Comparison of ENCODE assay signal across 8 cellular contexts in genomic region chr1:144418891-144419697, GRCh38. TPM values are rescaled to one million over a fixed set of nuclear protein-coding genes. Genes with fewer than 3 reads are reported as not detected.
A peak's percentile ranks its signal among the peaks of the same experiment; 100 is the strongest.
DNase-seq lines count a peak whose midpoint lies in the region; ATAC-seq, FAIRE-seq and TF ChIP-seq lines count a peak whose summit lies in the region.
"Not testable (repeated sequence)": the region's sequence is repeated elsewhere in the genome, so short reads cannot be mapped to it uniquely, and the experiment has no call there.

No MANE protein-coding gene starts in this region.

- POLR2A ChIA-PET in endothelial cell of umbilical vein (lab: Charles Lee), result not testable (repeated sequence)

- dilution Hi-C loops in endothelial cell of umbilical vein (cut with MboI; ENCODE audit: extremely low pct_ligation_motif_present, low sequenced_read_pairs), result not testable (repeated sequence)

- not testable (repeated sequence) for H3K79me2 ChIP-seq in endothelial cell of umbilical vein (ENCODE audit: control insufficient read depth, insufficient read depth, low read length)

- FAIRE-seq in endothelial cell of umbilical vein (lab: Jason Lieb, UNC), result not testable (repeated sequence)

- not testable (repeated sequence) for H3K4me1 ChIP-seq in endothelial cell of umbilical vein (ENCODE audit: control insufficient read depth, extremely low read depth, insufficient read depth, low read length); stomach

- peak; percentile 26 for DNase-seq in DMS79 treated with DMSO at 0.1 percent for 48 hours (lab: John Stamatoyannopoulos, UW)
- DNase-seq in NCI-H1694 (lab: John Stamatoyannopoulos, UW), result peak; percentile 43
- DNase-seq in T-helper 2 cell, result peak; percentile 13 to 60 (median 53)
- peak; percentile 28 to 60 (median 34) for DNase-seq in activated naive CD4-positive, alpha-beta T cell (lab: John Stamatoyannopoulos, UW)
- DNase-seq in endothelial cell of umbilical vein (ENCODE audit: low read depth, low spot score), result peak; percentile 49
- peak; percentile 43 to 52 for DNase-seq in left colon
- DNase-seq in retinal pigment epithelial cell (ENCODE audit: low read depth), result peak; percentile 9
- peak; percentile 30 for DNase-seq in stomach

- not testable (repeated sequence) for H3K9ac ChIP-seq in endothelial cell of umbilical vein (replicated peaks; ENCODE audit: extremely low read depth, insufficient read depth, low read length)

- peak overlapping the region in 2 of 3 experiments; percentile 39 to 45 for H3K4me3 ChIP-seq in endothelial cell of umbilical vein (replicated peaks in 1 of 3; ENCODE audit: insufficient read depth in 1 of 3, low read depth in 1 of 3, low read length in 3 of 3)
- H3K4me3 ChIP-seq in retinal pigment epithelial cell (ENCODE audit: low read length), result peak overlapping the region; percentile 49
- peak overlapping the region; percentile 38 to 50 (median 44) for H3K4me3 ChIP-seq in stomach

- not testable (repeated sequence) for H3K27me3 ChIP-seq in endothelial cell of umbilical vein (ENCODE audit: control insufficient read depth in 2 of 2, insufficient read depth in 2 of 2, low read length in 2 of 2); stomach

- H3K27ac ChIP-seq in endothelial cell of umbilical vein (ENCODE audit: insufficient read depth, low read depth, low read length), result not testable (repeated sequence)
- peak overlapping the region; percentile 31 to 81 (median 65) for H3K27ac ChIP-seq in stomach

- TF ChIP-seq EP300 in stomach (IDR thresholded peaks at IDR 0.05), result not testable (repeated sequence)

- not testable (repeated sequence) for H3K9me3 ChIP-seq in endothelial cell of umbilical vein (replicated peaks; ENCODE audit: control insufficient read depth, insufficient read depth, low read length); stomach

- not testable (repeated sequence) for TF ChIP-seq CTCF in endothelial cell of umbilical vein (IDR thresholded peaks at IDR 0.05; ENCODE audit: extremely low read depth in 1 of 2, insufficient read depth in 1 of 2, low read depth in 1 of 2, low read length in 2 of 2); retinal pigment epithelial cell (conservative IDR thresholded peaks at IDR 0.05; ENCODE audit: low read depth, low read length); stomach (IDR thresholded peaks at IDR 0.05)

- not testable (repeated sequence) for H3K36me3 ChIP-seq in endothelial cell of umbilical vein (ENCODE audit: control insufficient read depth in 2 of 2, extremely low read depth in 1 of 2, insufficient read depth in 2 of 2, low read length in 2 of 2)
- peaks cover 0 to 11% (median 11%) of the 10 kb centered on the region in 4 donors for H3K36me3 ChIP-seq in stomach

- intact Hi-C loops in endothelial cell of umbilical vein (cut with micrococcal nuclease); left colon (cut with DNase I, micrococcal nuclease); stomach (cut with DNase I; ENCODE audit: low total_unique reads): not testable (repeated sequence)

- BruUV-seq in endothelial cell of umbilical vein (replicated peaks; lab: Mats Ljungman, UMichigan), result not testable (repeated sequence)

- ATAC-seq in left colon, result not testable (repeated sequence)

- not testable (repeated sequence) for H3K9me1 ChIP-seq in endothelial cell of umbilical vein (replicated peaks; ENCODE audit: control insufficient read depth, extremely low read depth, insufficient read depth, low read length)

- 6 to 67% (median 6%) methylated on average over 4 to 44 of the region's 46 CpGs for WGBS in stomach, 5 donors

- CTCF ChIA-PET in endothelial cell of umbilical vein (lab: Charles Lee), result not testable (repeated sequence)

- H3K4me2 ChIP-seq in endothelial cell of umbilical vein (ENCODE audit: insufficient read depth, low read length), result peak overlapping the region; percentile 17

- TF ChIP-seq POLR2A in endothelial cell of umbilical vein (IDR thresholded peaks at IDR 0.05; ENCODE audit: low read depth, low read length); stomach (IDR thresholded peaks at IDR 0.05): not testable (repeated sequence)

- not testable (repeated sequence) for H4K20me1 ChIP-seq in endothelial cell of umbilical vein (replicated peaks; ENCODE audit: control insufficient read depth, extremely low read depth, insufficient read depth, low read length)

- H2AFZ ChIP-seq in endothelial cell of umbilical vein (ENCODE audit: low read depth, low read length), result peak overlapping the region; percentile 73

RNA-seq across cellular contexts. Expression of gene NBPF15, which starts 42.4 kb away (rescaled TPM):
- total RNA-seq in endothelial cell of umbilical vein (66.5 and 66.8 TPM in 2 replicates), left colon (10 to 100 TPM; 17.8 to 20.1 TPM), stomach (10 to 100 TPM in 4 of 5 donors, 1 to 10 TPM in 1; 5.8 to 33.0 (median 17.5) TPM)
- polyA plus RNA-seq in endothelial cell of umbilical vein (32.9 and 35.5 TPM in 2 replicates), stomach (1 to 10 TPM; 7.6 to 9.1 (median 8.1) TPM)
- 16.0 and 19.6 TPM in 2 replicates for polyA plus RNA-seq in endothelial cell of umbilical vein (2011; cell fraction: cytosol; rRNA removed)
- polyA plus RNA-seq in endothelial cell of umbilical vein (2011; cell fraction: nucleus; rRNA removed), result 189 and 241 TPM in 2 replicates
- 34.4 and 35.8 TPM in 2 replicates for polyA plus RNA-seq in endothelial cell of umbilical vein (2012)
- polyA minus RNA-seq in endothelial cell of umbilical vein, result 70.1 and 78.5 TPM in 2 replicates
- polyA minus RNA-seq in endothelial cell of umbilical vein (2011; cell fraction: cytosol; rRNA and poly(A)+ RNA removed), result 16.5 TPM
- 80.2 and 104 TPM in 2 replicates for polyA minus RNA-seq in endothelial cell of umbilical vein (2011; cell fraction: nucleus; rRNA and poly(A)+ RNA removed)

RNA-seq across cellular contexts. Expression of gene PPIAL4E, which starts 45.7 kb away (rescaled TPM):
- not detected in 2 replicates for total RNA-seq in endothelial cell of umbilical vein
- not detected in 2 replicates for polyA plus RNA-seq in endothelial cell of umbilical vein
- not detected in 2 replicates for polyA plus RNA-seq in endothelial cell of umbilical vein (2011; cell fraction: cytosol; rRNA removed)
- polyA plus RNA-seq in endothelial cell of umbilical vein (2011; cell fraction: nucleus; rRNA removed), result not detected in 2 replicates
- polyA plus RNA-seq in endothelial cell of umbilical vein (2012), result not detected in 2 replicates
- not detected in 2 replicates for polyA minus RNA-seq in endothelial cell of umbilical vein
- not detected for polyA minus RNA-seq in endothelial cell of umbilical vein (2011; cell fraction: cytosol; rRNA and poly(A)+ RNA removed)
- not detected in 2 replicates for polyA minus RNA-seq in endothelial cell of umbilical vein (2011; cell fraction: nucleus; rRNA and poly(A)+ RNA removed)
- total RNA-seq in left colon, result not detected
- not detected for total RNA-seq in stomach
- not detected for polyA plus RNA-seq in stomach
